Comparison of ENCODE assay signal across 31 cellular contexts in the genomic region with DNA sequence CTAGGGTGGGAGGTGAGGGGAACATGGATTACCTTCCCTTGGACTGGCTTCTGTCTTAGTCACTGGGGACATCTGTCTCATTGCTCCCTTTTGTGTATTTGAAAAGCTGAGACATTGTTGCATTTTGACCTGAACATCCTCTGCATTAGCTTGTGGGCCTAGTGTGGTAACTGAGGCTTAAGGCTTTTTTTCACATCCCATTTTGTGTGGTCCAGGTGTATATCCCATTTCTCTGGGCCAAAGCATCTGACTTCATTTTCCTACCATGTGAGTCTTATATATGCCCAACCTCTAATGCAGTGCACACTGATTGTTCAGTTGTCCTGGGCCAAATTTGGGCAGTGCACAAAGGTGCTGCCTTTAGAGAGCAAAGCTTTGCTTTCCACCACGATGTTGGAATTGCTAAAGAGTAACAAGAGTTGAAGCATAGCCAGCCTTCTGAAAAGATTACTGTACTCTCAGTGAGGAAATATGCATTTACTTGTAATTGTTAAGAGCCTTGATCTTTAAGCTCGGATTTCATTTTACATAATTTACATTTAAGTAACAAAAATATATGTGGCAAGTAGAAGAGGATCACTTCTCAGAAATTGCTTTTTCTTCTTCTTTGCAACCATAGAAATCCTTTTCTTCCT. TPM values are rescaled to one million over a fixed set of nuclear protein-coding genes. Genes with fewer than 3 reads are reported as not detected.
DNase-seq lines count a peak whose midpoint lies in the region; ATAC-seq lines count a peak whose summit lies in the region.
"Had no signal": no experiment of that assay in that cellular context is flagged by ENCODE, and none has a peak within 500 bp of the region (broad histone marks: within the 10 kb centered on the region; RNA-seq: fewer than 3 reads in every experiment).

No MANE protein-coding gene starts in this region.

- ATAC-seq in GM19397 (IDR thresholded peaks at IDR 0.05; ENCODE audit: unreplicated experiment) (peak; percentile 48), HG02885 (IDR thresholded peaks at IDR 0.05; ENCODE audit: poor library complexity, unreplicated experiment) (peak; percentile 62)
- ATAC-seq in stimulated activated naive CD8-positive, alpha-beta T cell treated with anti-CD3 and anti-CD28 coated beads, Interleukin-15, Interleukin-2, amounts not matched to agents 100 U/mL and 50 U/mL, for 24 hours, result no peak
- ATAC-seq: activated CD8-positive, alpha-beta T cell treated with anti-CD3 and anti-CD28 coated beads for 36 hours; activated naive CD8-positive, alpha-beta T cell treated with anti-CD3 and anti-CD28 coated beads, Interleukin-2, amount 50 U/mL, for 24 hours; CD8-positive, alpha-beta T cell; foreskin keratinocyte; left colon; right lobe of liver; stimulated activated naive CD8-positive, alpha-beta T cell treated with anti-CD3 and anti-CD28 coated beads, Interleukin-15, amount 100 ng/mL, for 72 hours had no signal

- peaks cover 16% of the 10 kb centered on the region for H3K4me1 Mint-ChIP-seq in activated T-helper 2 cell treated with anti-CD3 and anti-CD28 coated beads, Interferon-gamma antibody, Interleukin-2, Interleukin-4, amounts not matched to agents 10 μg/mL and 5 μg/mL and 100 μg/mL, durations not matched to agents 14 hours and 24 hours and 36 hours (ENCODE audit: low read depth)

- peaks cover 0 to 100% (median 98%) of the 10 kb centered on the region in 11 experiments; a peak in 16 of 22 replicates for H4K20me1 ChIP-seq in BLaER1 treated with 17β-estradiol and CSF1 and Interleukin-3, amounts not matched to agents 10 nM and 100 nM

- H3K4me3 ChIP-seq in BLaER1 treated with 17β-estradiol and CSF1 and Interleukin-3, amounts not matched to agents 10 nM and 100 nM, result no peak overlapping the region
- H3K4me3 ChIP-seq in adipocyte (ENCODE audit: low read length), result no peak overlapping the region
- H3K4me3 ChIP-seq: neural progenitor cell, right lobe of liver, tibial artery had no signal

- no peaks in the 10 kb centered on the region for H3K27me3 Mint-ChIP-seq in activated T-helper 2 cell treated with anti-CD3 and anti-CD28 coated beads, Interferon-gamma antibody, Interleukin-2, Interleukin-4, amounts not matched to agents 10 μg/mL and 5 μg/mL and 100 μg/mL, durations not matched to agents 14 hours and 24 hours and 36 hours (ENCODE audit: low read depth)
- H3K27me3 Mint-ChIP-seq: activated CD8-positive, alpha-beta T cell treated with anti-CD3 and anti-CD28 coated beads for 36 hours; activated naive CD8-positive, alpha-beta T cell treated with anti-CD3 and anti-CD28 coated beads, Interleukin-2, amount 50 U/mL, for 24 hours; stimulated activated naive CD8-positive, alpha-beta T cell treated with anti-CD3 and anti-CD28 coated beads, Interleukin-15, amount 100 ng/mL, for 72 hours had no signal

- DNase-seq in adipocyte (ENCODE audit: low read depth) (peak; percentile 52), NCI-H2227 treated with DMSO at 0.1 percent for 48 hours (lab: John Stamatoyannopoulos, UW) (no peak), ureter (ENCODE audit: low spot score) (no peak)
- DNase-seq in activated T-helper 2 cell treated with anti-CD3 and anti-CD28 coated beads, Interferon-gamma antibody, Interleukin-2, Interleukin-4, amounts not matched to agents 10 μg/mL and 5 μg/mL and 100 μg/mL, durations not matched to agents 14 hours and 24 hours and 36 hours (ENCODE audit: low spot score), result no peak
- no peak for DNase-seq in stimulated activated naive CD8-positive, alpha-beta T cell treated with anti-CD3 and anti-CD28 coated beads, Interleukin-15, Interleukin-2, amounts not matched to agents 100 U/mL and 50 U/mL, for 24 hours
- DNase-seq: 8988T; activated CD4-positive, CD25-positive, alpha-beta regulatory T cell treated with anti-CD3 and anti-CD28 coated beads, Interleukin-2, amount 50 U/mL, for 72 hours; activated CD8-positive, alpha-beta T cell treated with anti-CD3 and anti-CD28 coated beads for 36 hours; activated effector memory CD4-positive, alpha-beta T cell treated with anti-CD3 and anti-CD28 coated beads, Interleukin-2, amount 50 U/mL, for 16 hours; activated naive CD8-positive, alpha-beta T cell treated with anti-CD3 and anti-CD28 coated beads, Interleukin-2, amount 50 U/mL, for 24 hours; activated T-cell treated with anti-CD3 and anti-CD28 coated beads for 4 hours; CD8-positive, alpha-beta T cell; cerebellar nuclear complex; DMS 273 treated with DMSO at 0.1 percent for 48 hours; foreskin keratinocyte; H7; left colon; NCI-H1694 treated with DMSO at 0.1 percent for 48 hours; NCI-H2171 treated with DMSO at 0.1 percent for 48 hours; NCI-H526 treated with DMSO at 0.1 percent for 48 hours; posterior cingulate gyrus; right lobe of liver; stimulated activated CD4-positive, alpha-beta T cell treated with anti-CD3 and anti-CD28 coated beads, Interleukin-4, amount 100 ng/mL, for 4 hours; stimulated activated naive CD8-positive, alpha-beta T cell treated with anti-CD3 and anti-CD28 coated beads, Interleukin-15, amount 100 ng/mL, for 72 hours; tibial artery had no signal

- H3K27ac Mint-ChIP-seq in activated T-helper 2 cell treated with anti-CD3 and anti-CD28 coated beads, Interferon-gamma antibody, Interleukin-2, Interleukin-4, amounts not matched to agents 10 μg/mL and 5 μg/mL and 100 μg/mL, durations not matched to agents 14 hours and 24 hours and 36 hours, result no peak overlapping the region
- H3K27ac Mint-ChIP-seq: activated CD8-positive, alpha-beta T cell treated with anti-CD3 and anti-CD28 coated beads for 36 hours; activated naive CD8-positive, alpha-beta T cell treated with anti-CD3 and anti-CD28 coated beads, Interleukin-2, amount 50 U/mL, for 24 hours; CD8-positive, alpha-beta T cell; neural progenitor cell; stimulated activated naive CD8-positive, alpha-beta T cell treated with anti-CD3 and anti-CD28 coated beads, Interleukin-15, amount 100 ng/mL, for 72 hours had no signal

- H3K27me3 ChIP-seq in BLaER1 treated with 17β-estradiol and CSF1 and Interleukin-3, amounts not matched to agents 10 nM and 100 nM, result no peaks in the 10 kb centered on the region
- no peaks in the 10 kb centered on the region for H3K27me3 ChIP-seq in adipocyte (replicated peaks; ENCODE audit: control insufficient read depth, insufficient read depth, low read length)
- H3K27me3 ChIP-seq: foreskin keratinocyte, neural progenitor cell, right lobe of liver, tibial artery had no signal

- no peak overlapping the region for H3K9ac ChIP-seq in BLaER1 treated with 17β-estradiol and CSF1 and Interleukin-3, amounts not matched to agents 10 nM and 100 nM
- H3K9ac ChIP-seq in adipocyte (ENCODE audit: low read length), result no peak overlapping the region
- H3K9ac ChIP-seq: KMS-11, neural progenitor cell had no signal

- no peak overlapping the region for H3K4me3 Mint-ChIP-seq in activated T-helper 2 cell treated with anti-CD3 and anti-CD28 coated beads, Interferon-gamma antibody, Interleukin-2, Interleukin-4, amounts not matched to agents 10 μg/mL and 5 μg/mL and 100 μg/mL, durations not matched to agents 14 hours and 24 hours and 36 hours (ENCODE audit: low read depth)
- H3K4me3 Mint-ChIP-seq: activated CD8-positive, alpha-beta T cell treated with anti-CD3 and anti-CD28 coated beads for 36 hours; activated naive CD8-positive, alpha-beta T cell treated with anti-CD3 and anti-CD28 coated beads, Interleukin-2, amount 50 U/mL, for 24 hours; CD8-positive, alpha-beta T cell; neural progenitor cell; stimulated activated naive CD8-positive, alpha-beta T cell treated with anti-CD3 and anti-CD28 coated beads, Interleukin-15, amount 100 ng/mL, for 72 hours had no signal

- intact Hi-C loops in activated T-helper 2 cell treated with anti-CD3 and anti-CD28 coated beads, Interferon-gamma antibody, Interleukin-2, Interleukin-4, amounts not matched to agents 10 μg/mL and 5 μg/mL and 100 μg/mL, durations not matched to agents 14 hours and 24 hours and 36 hours (cut with micrococcal nuclease), result no loop called here

- peaks cover 0 to 100% (median 84%) of the 10 kb centered on the region in 11 experiments; a peak in 16 of 22 replicates for H3K36me3 ChIP-seq in BLaER1 treated with 17β-estradiol and CSF1 and Interleukin-3, amounts not matched to agents 10 nM and 100 nM
- no peaks in the 10 kb centered on the region for H3K36me3 ChIP-seq in adipocyte (ENCODE audit: control insufficient read depth, insufficient read depth, low read length, severe bottlenecking)
- H3K36me3 ChIP-seq: neural progenitor cell, right lobe of liver, tibial artery had no signal

- no peaks in the 10 kb centered on the region for H3K9me3 Mint-ChIP-seq in activated T-helper 2 cell treated with anti-CD3 and anti-CD28 coated beads, Interferon-gamma antibody, Interleukin-2, Interleukin-4, amounts not matched to agents 10 μg/mL and 5 μg/mL and 100 μg/mL, durations not matched to agents 14 hours and 24 hours and 36 hours
- H3K9me3 Mint-ChIP-seq: activated CD8-positive, alpha-beta T cell treated with anti-CD3 and anti-CD28 coated beads for 36 hours; activated naive CD8-positive, alpha-beta T cell treated with anti-CD3 and anti-CD28 coated beads, Interleukin-2, amount 50 U/mL, for 24 hours; CD8-positive, alpha-beta T cell; neural progenitor cell; stimulated activated naive CD8-positive, alpha-beta T cell treated with anti-CD3 and anti-CD28 coated beads, Interleukin-15, amount 100 ng/mL, for 72 hours had no signal

- peaks cover 4% of the 10 kb centered on the region for H3K36me3 Mint-ChIP-seq in activated T-helper 2 cell treated with anti-CD3 and anti-CD28 coated beads, Interferon-gamma antibody, Interleukin-2, Interleukin-4, amounts not matched to agents 10 μg/mL and 5 μg/mL and 100 μg/mL, durations not matched to agents 14 hours and 24 hours and 36 hours (ENCODE audit: low read depth)
- H3K36me3 Mint-ChIP-seq: CD8-positive, alpha-beta T cell; neural progenitor cell had no signal

- no peak overlapping the region for H3K27ac ChIP-seq in BLaER1 treated with 17β-estradiol and CSF1 and Interleukin-3, amounts not matched to agents 10 nM and 100 nM
- H3K27ac ChIP-seq: epithelial cell of prostate, foreskin keratinocyte, KMS-11, neural progenitor cell, right lobe of liver, tibial artery had no signal

- no peaks in the 10 kb centered on the region for H3K9me3 ChIP-seq in BLaER1 treated with 17β-estradiol and CSF1 and Interleukin-3, amounts not matched to agents 10 nM and 100 nM (replicated peaks in 1 of 11)
- H3K9me3 ChIP-seq in adipocyte (ENCODE audit: control insufficient read depth, low read length), result no peaks in the 10 kb centered on the region
- H3K9me3 ChIP-seq: right lobe of liver, tibial artery had no signal

- H3K4me2 ChIP-seq in BLaER1 treated with 17β-estradiol and CSF1 and Interleukin-3, amounts not matched to agents 10 nM and 100 nM, result peak overlapping the region in 6 of 11 experiments; percentile 6 to 13 (median 10); a peak in 7 of 22 replicates
- H3K4me2 ChIP-seq: KMS-11, neural progenitor cell had no signal

- H3K4me1 ChIP-seq in BLaER1 treated with 17β-estradiol and CSF1 and Interleukin-3, amounts not matched to agents 10 nM and 100 nM, result peaks cover 11 to 76% (median 54%) of the 10 kb centered on the region in 10 experiments
- H3K4me1 ChIP-seq in adipocyte (ENCODE audit: control insufficient read depth, insufficient read depth, low read length), result peaks cover 14% of the 10 kb centered on the region
- H3K4me1 ChIP-seq: foreskin keratinocyte, neural progenitor cell, right lobe of liver had no signal

RNA-seq across cellular contexts. Expression of a gene that starts 13.3 kb away (rescaled TPM):
- 21.5 TPM in 2 replicates for total RNA-seq in activated T-helper 2 cell treated with anti-CD3 and anti-CD28 coated beads, Interferon-gamma antibody, Interleukin-2, Interleukin-4, amounts not matched to agents 10 μg/mL and 5 μg/mL and 100 μg/mL, durations not matched to agents 14 hours and 24 hours and 36 hours
- 54.3 TPM for total RNA-seq in ureter

RNA-seq across cellular contexts. Expression of a gene that starts 53.7 kb away (rescaled TPM):
- 20.9 and 21.7 TPM in 2 replicates for total RNA-seq in activated T-helper 2 cell treated with anti-CD3 and anti-CD28 coated beads, Interferon-gamma antibody, Interleukin-2, Interleukin-4, amounts not matched to agents 10 μg/mL and 5 μg/mL and 100 μg/mL, durations not matched to agents 14 hours and 24 hours and 36 hours
- total RNA-seq in ureter, result 30.3 TPM
